In genomic region chr7:135845415-135846075, GRCh38 we compare ENCODE assay signal across 19 cellular contexts.
DNase-seq lines count a peak whose midpoint lies in the region; ATAC-seq and TF ChIP-seq lines count a peak whose summit lies in the region.
"Had no signal": no experiment of that assay in that cellular context is flagged by ENCODE, and none has a peak within 500 bp of the region (broad histone marks: within the 10 kb centered on the region; RNA-seq: fewer than 3 reads in every experiment).

No MANE protein-coding gene starts in this region.

- no TSS peak for BruUV-seq in PC-9 (replicated peaks; lab: Mats Ljungman, UMichigan)

- no peaks in the 10 kb centered on the region for H3K27me3 ChIP-seq in PC-9 (ENCODE audit: insufficient read depth, low read depth)
- no peaks in the 10 kb centered on the region for H3K27me3 ChIP-seq in mesendoderm (ENCODE audit: insufficient read depth, low read length, poor library complexity)
- H3K27me3 ChIP-seq: BE2C had no signal

- H3K79me1 ChIP-seq in mesendoderm (ENCODE audit: low read length) = no peaks in the 10 kb centered on the region

- H3K4ac ChIP-seq in mesendoderm (ENCODE audit: low read depth, low read length) = no peak overlapping the region

- no peaks in the 10 kb centered on the region for H3K9me2 ChIP-seq in PC-9 (ENCODE audit: insufficient read depth)
- H3K9me2 ChIP-seq: SK-N-SH had no signal

- H3K9me3 ChIP-seq in HEK293 (ENCODE audit: control insufficient read depth, insufficient read depth, low read depth, low read length) (no peaks in the 10 kb centered on the region), PC-9 (ENCODE audit: insufficient read depth, low read depth) (no peaks in the 10 kb centered on the region)
- H3K9me3 ChIP-seq: BE2C, HAP-1, SK-N-SH had no signal

- H3K4me2 ChIP-seq in PC-9 = no peak overlapping the region
- no peak overlapping the region for H3K4me2 ChIP-seq in mesendoderm (ENCODE audit: low read length)
- H3K4me2 ChIP-seq: SK-N-SH had no signal

- intact Hi-C loops in PC-9 (cut with micrococcal nuclease; ENCODE audit: unreplicated experiment) = no loop called here

- no peak overlapping the region for H4K8ac ChIP-seq in mesendoderm (ENCODE audit: low read depth, low read length)

- H3K4me3 ChIP-seq in HEK293 (ENCODE audit: low read depth, low read length) = no peak overlapping the region
- H3K4me3 ChIP-seq in PC-9 = no peak overlapping the region
- no peak overlapping the region for H3K4me3 ChIP-seq in mesendoderm (ENCODE audit: low read length)
- H3K4me3 ChIP-seq: HAP-1 had no signal

- POLR2A ChIA-PET in HEK293 (lab: Yijun Ruan, JAX) (no interaction called here), PC-9 (lab: Charles Lee; ENCODE audit: unreplicated experiment) (no interaction called here)

- ATAC-seq in HG02763 (IDR thresholded peaks at IDR 0.05; ENCODE audit: unreplicated experiment) (no peak), GM18520 (IDR thresholded peaks at IDR 0.05; ENCODE audit: unreplicated experiment) (no peak)
- ATAC-seq: T-cell had no signal

- no peak overlapping the region for H4K5ac ChIP-seq in mesendoderm (ENCODE audit: low read length)

- WGBS in mesendoderm (ENCODE audit: extremely low coverage, insufficient coverage, low lambda C conversion rate) = no CpG with 5 or more reads among the region's 3 CpGs

- H3K27ac ChIP-seq in HEK293 (ENCODE audit: extremely low read depth, low read depth, low read length) = no peak overlapping the region
- H3K27ac ChIP-seq in PC-9 = peak overlapping the region; percentile 17; the same call in 1 of the 2 replicates
- no peak overlapping the region for H3K27ac ChIP-seq in mesendoderm (ENCODE audit: low read depth, low read length)
- H3K27ac ChIP-seq: HL-60 had no signal

- no peak overlapping the region for H2BK120ac ChIP-seq in mesendoderm (ENCODE audit: low read depth, low read length)

- no peak overlapping the region for H2BK15ac ChIP-seq in mesendoderm (replicated peaks; ENCODE audit: low read depth)

- no peaks in the 10 kb centered on the region for H3K79me2 ChIP-seq in PC-9 (ENCODE audit: low read depth)
- H3K79me2 ChIP-seq in mesendoderm (ENCODE audit: control insufficient read depth, insufficient read depth, low read length) = no peaks in the 10 kb centered on the region

- H2BK5ac ChIP-seq in mesendoderm (ENCODE audit: low read length) = no peak overlapping the region

- no peak overlapping the region for H2AK5ac ChIP-seq in mesendoderm (ENCODE audit: low read length)

- H3K36me3 ChIP-seq in HEK293 (ENCODE audit: control insufficient read depth in 2 of 2, insufficient read depth in 1 of 2, low read length in 2 of 2) = no peaks in the 10 kb centered on the region
- no peaks in the 10 kb centered on the region for H3K36me3 ChIP-seq in PC-9 (ENCODE audit: low read depth)
- no peaks in the 10 kb centered on the region for H3K36me3 ChIP-seq in mesendoderm (ENCODE audit: control insufficient read depth, insufficient read depth, low read length)
- H3K36me3 ChIP-seq: BE2C, HAP-1 had no signal

- no peak overlapping the region for H3K56ac ChIP-seq in mesendoderm (ENCODE audit: low read length)

- H3F3A ChIP-seq in PC-9 (ENCODE audit: insufficient read depth, low read depth) = no peaks in the 10 kb centered on the region; the same call in 1 of the 2 replicates

- no peak overlapping the region for H3K18ac ChIP-seq in mesendoderm (ENCODE audit: low read length)

- no peaks in the 10 kb centered on the region for H3K4me1 ChIP-seq in HEK293 (ENCODE audit: control insufficient read depth, insufficient read depth, low read length)
- peaks cover 21% of the 10 kb centered on the region for H3K4me1 ChIP-seq in PC-9 (replicated peaks; ENCODE audit: insufficient read depth)
- H3K4me1 ChIP-seq in mesendoderm (ENCODE audit: control insufficient read depth, low read depth, low read length) = peaks cover 9% of the 10 kb centered on the region
- H3K4me1 ChIP-seq: BE2C, HAP-1 had no signal

- CTCF ChIA-PET in HEK293 (lab: Yijun Ruan, JAX) = interaction anchor here (1.1 kb wide), 1 partner anchor 44 kb away, joined by 3 read pairs; no protein-coding TSS in a partner anchor
- CTCF ChIA-PET in PC-9 (lab: Charles Lee) = no interaction called here

- H2AFZ ChIP-seq in PC-9 = no peak overlapping the region

- no peak overlapping the region for H3K23ac ChIP-seq in mesendoderm (ENCODE audit: low read length)

- no peaks in the 10 kb centered on the region for H4K20me1 ChIP-seq in PC-9 (ENCODE audit: insufficient read depth)

- TF ChIP-seq CTCF in HEK293 (tag by site-specific recombination; IDR thresholded peaks at IDR 0.05) (no peak), PC-9 (conservative IDR thresholded peaks at IDR 0.05) (no peak)

- DNase-seq in NCI-H146 (lab: John Stamatoyannopoulos, UW) = peak; percentile 31
- no peak for DNase-seq in PC-9
- DNase-seq in kidney tubule cell (ENCODE audit: low spot score) = peak; percentile 8
- DNase-seq in mesendoderm = no peak
- DNase-seq: BE2C; Calu3; CD4-positive, alpha-beta memory T cell; DMS79; KBM-7; NCI-H1694 treated with DMSO at 0.1 percent for 48 hours; NCI-H69; SHP77; SK-N-SH; T-cell had no signal

- no peak overlapping the region for H3K9ac ChIP-seq in mesendoderm (ENCODE audit: low read length)
- H3K9ac ChIP-seq: SK-N-SH had no signal

TF ChIP-seq in HEK293, 187 proteins besides CTCF, POLR2A, EP300 and RAD21:
- no peak for TF ChIP-seq MEIS1 (CRISPR knock-in tag; IDR thresholded peaks at IDR 0.05; ENCODE audit: borderline replicate concordance)
- peak; percentile 64 for TF ChIP-seq ZNF692 (tag by site-specific recombination; IDR thresholded peaks at IDR 0.05)

Comparison
In these comparisons a context has a peak if more than half of its experiments do, and no peak if none do; other contexts are left out.
1. DNase-seq: peak in NCI-H146 (single experiment) and kidney tubule cell (single experiment); none in PC-9 (0 of 2) and mesendoderm (single experiment).